16 cellular contexts compared by ENCODE assay signal in genomic region chr12:11832100-11832499, GRCh38.
DNase-seq lines count a peak whose midpoint lies in the region; ATAC-seq and TF ChIP-seq lines count a peak whose summit lies in the region.
"Had no signal": no experiment of that assay in that cellular context is flagged by ENCODE, and none has a peak within 500 bp of the region (broad histone marks: within the 10 kb centered on the region; RNA-seq: fewer than 3 reads in every experiment).

No MANE protein-coding gene starts in this region.

- DNase-seq in MCF 10A (ENCODE audit: unreplicated experiment) (no peak), mammary epithelial cell (no peak), tibial artery (no peak), mesenchymal stem cell (no peak)
- DNase-seq in effector memory CD8-positive, alpha-beta T cell, result no peak
- DNase-seq in activated CD8-positive, alpha-beta memory T cell treated with anti-CD3 and anti-CD28 coated beads, Interleukin-2, amount 10 ng/mL, durations not matched to agents 7 days and 5 days, result no peak
- DNase-seq: activated CD4-positive, alpha-beta T cell treated with anti-CD3 and anti-CD28 coated beads, Interleukin-2, amount 50 U/mL, for 4 hours; activated gamma-delta T cell; effector memory CD4-positive, alpha-beta T cell; left cardiac atrium; NCI-H1436 treated with DMSO at 0.1 percent for 48 hours; NCI-H524; PC-9 had no signal

- no peaks in the 10 kb centered on the region for H3K27me3 Mint-ChIP-seq in MCF 10A (ENCODE audit: insufficient read depth, unreplicated experiment)
- H3K27me3 Mint-ChIP-seq in effector memory CD8-positive, alpha-beta T cell, result no peaks in the 10 kb centered on the region
- no peaks in the 10 kb centered on the region for H3K27me3 Mint-ChIP-seq in activated CD8-positive, alpha-beta memory T cell treated with anti-CD3 and anti-CD28 coated beads, Interleukin-2, amount 10 ng/mL, durations not matched to agents 7 days and 5 days

- no peak overlapping the region for H4K8ac ChIP-seq in mesenchymal stem cell (ENCODE audit: low read length)

- ATAC-seq in HG03521 (IDR thresholded peaks at IDR 0.05; ENCODE audit: unreplicated experiment) (peak; percentile 28), GM18907 (IDR thresholded peaks at IDR 0.05; ENCODE audit: unreplicated experiment) (no peak)
- ATAC-seq in effector memory CD8-positive, alpha-beta T cell (replicated peaks), result no peak
- no peak for ATAC-seq in activated CD8-positive, alpha-beta memory T cell treated with anti-CD3 and anti-CD28 coated beads, Interleukin-2, amount 10 ng/mL, durations not matched to agents 7 days and 5 days
- ATAC-seq: left cardiac atrium had no signal

- H3K4me3 ChIP-seq in mammary epithelial cell (replicated peaks in 1 of 3; ENCODE audit: insufficient read depth in 1 of 3, low read depth in 2 of 3, low read length in 3 of 3) (no peak overlapping the region), tibial artery (no peak overlapping the region), mesenchymal stem cell (ENCODE audit: insufficient read depth in 1 of 2, low read depth in 1 of 2, low read length in 2 of 2) (no peak overlapping the region)
- H3K4me3 ChIP-seq: PC-9 had no signal

- no peak overlapping the region for H3K4me3 Mint-ChIP-seq in MCF 10A (ENCODE audit: unreplicated experiment)
- no peak overlapping the region for H3K4me3 Mint-ChIP-seq in effector memory CD8-positive, alpha-beta T cell
- H3K4me3 Mint-ChIP-seq in activated CD8-positive, alpha-beta memory T cell treated with anti-CD3 and anti-CD28 coated beads, Interleukin-2, amount 10 ng/mL, durations not matched to agents 7 days and 5 days, result no peak overlapping the region

- H3K23ac ChIP-seq in mesenchymal stem cell (ENCODE audit: low read length in 2 of 2), result no peak overlapping the region

- H2AK5ac ChIP-seq in mesenchymal stem cell (ENCODE audit: low read length, severe bottlenecking), result no peak overlapping the region

- no peak overlapping the region for H3K4me2 ChIP-seq in mammary epithelial cell (ENCODE audit: insufficient read depth, low read depth, low read length)
- H3K4me2 ChIP-seq in mesenchymal stem cell (ENCODE audit: low read length, poor library complexity, severe bottlenecking), result no peak overlapping the region
- H3K4me2 ChIP-seq: PC-9 had no signal

- no peak overlapping the region for H2BK15ac ChIP-seq in mesenchymal stem cell (ENCODE audit: low read depth, poor library complexity, severe bottlenecking)

- in situ Hi-C loops in mammary epithelial cell (cut with MboI; ENCODE audit: low sequenced_read_pairs in 2 of 2), result no loop called here

- POLR2A ChIA-PET in MCF 10A (lab: Yijun Ruan, JAX), result interaction anchor here (1.3 to 1.5 kb wide), 2 partner anchors 36 to 47 kb away, joined by 3 read pairs; no protein-coding TSS in a partner anchor

- no peak overlapping the region for H3K27ac ChIP-seq in mammary epithelial cell (ENCODE audit: insufficient read depth, low read depth, low read length)
- peak overlapping the region; percentile 67 for H3K27ac ChIP-seq in tibial artery
- H3K27ac ChIP-seq in mesenchymal stem cell (ENCODE audit: low read length, poor library complexity, severe bottlenecking), result no peak overlapping the region
- H3K27ac ChIP-seq: parathyroid adenoma, PC-9 had no signal

- H3K79me2 ChIP-seq in mammary epithelial cell (ENCODE audit: insufficient read depth, low read length), result no peaks in the 10 kb centered on the region

- H3K4me1 Mint-ChIP-seq in MCF 10A (ENCODE audit: insufficient read depth, unreplicated experiment), result peaks cover 20% of the 10 kb centered on the region
- H3K4me1 Mint-ChIP-seq in effector memory CD8-positive, alpha-beta T cell (ENCODE audit: low read depth in 2 of 2), result peaks cover 3 to 6% of the 10 kb centered on the region in 2 donors
- H3K4me1 Mint-ChIP-seq in activated CD8-positive, alpha-beta memory T cell treated with anti-CD3 and anti-CD28 coated beads, Interleukin-2, amount 10 ng/mL, durations not matched to agents 7 days and 5 days, result peaks cover 31% of the 10 kb centered on the region

- H3K14ac ChIP-seq in mesenchymal stem cell (ENCODE audit: low read length in 2 of 2), result no peak overlapping the region

- intact Hi-C loops in MCF 10A (cut with micrococcal nuclease) (loop anchor here (10.0 kb wide), 1 partner anchor 247 kb away; no protein-coding TSS in a partner anchor), mammary epithelial cell (cut with micrococcal nuclease) (no loop called here), tibial artery (cut with DNase I; ENCODE audit: low total_unique reads) (loop anchor here (5.0 kb wide), 1 partner anchor 1365 kb away; the partner anchor contains the start of gene EMP1)

- 92% methylated on average over 4 of the region's 4 CpGs for WGBS in mammary epithelial cell (ENCODE audit: low coverage, missing lambda C conversion rate)
- 94% methylated on average over 4 of the region's 4 CpGs for WGBS in mesenchymal stem cell

- H2BK120ac ChIP-seq in mesenchymal stem cell (ENCODE audit: low read depth, low read length), result no peak overlapping the region

- H4K91ac ChIP-seq in mesenchymal stem cell (ENCODE audit: low read length), result no peak overlapping the region

- no peaks in the 10 kb centered on the region for H4K20me1 ChIP-seq in mammary epithelial cell (ENCODE audit: insufficient read depth, low read length)

- peaks cover 9% of the 10 kb centered on the region for H3K36me3 Mint-ChIP-seq in MCF 10A (ENCODE audit: insufficient read depth, unreplicated experiment)
- H3K36me3 Mint-ChIP-seq in effector memory CD8-positive, alpha-beta T cell (ENCODE audit: insufficient read depth), result peaks cover 3% of the 10 kb centered on the region
- H3K36me3 Mint-ChIP-seq in activated CD8-positive, alpha-beta memory T cell treated with anti-CD3 and anti-CD28 coated beads, Interleukin-2, amount 10 ng/mL, durations not matched to agents 7 days and 5 days, result peaks cover 2% of the 10 kb centered on the region

- no TSS peak for BruUV-seq in MCF 10A (replicated peaks; lab: Mats Ljungman, UMichigan)
- BruUV-seq in mammary epithelial cell (replicated peaks; lab: Mats Ljungman, UMichigan), result no TSS peak

- H3K36me3 ChIP-seq in mammary epithelial cell (ENCODE audit: insufficient read depth, low read length) (no peaks in the 10 kb centered on the region), tibial artery (no peaks in the 10 kb centered on the region), mesenchymal stem cell (ENCODE audit: control insufficient read depth in 1 of 2, insufficient read depth in 2 of 2, low read depth in 1 of 2, low read length in 2 of 2) (peaks cover 0 to 2% of the 10 kb centered on the region in 2 experiments)

- no peaks in the 10 kb centered on the region for H3K9me3 Mint-ChIP-seq in MCF 10A (ENCODE audit: unreplicated experiment)
- no peaks in the 10 kb centered on the region for H3K9me3 Mint-ChIP-seq in effector memory CD8-positive, alpha-beta T cell
- H3K9me3 Mint-ChIP-seq in activated CD8-positive, alpha-beta memory T cell treated with anti-CD3 and anti-CD28 coated beads, Interleukin-2, amount 10 ng/mL, durations not matched to agents 7 days and 5 days (ENCODE audit: low read depth), result no peaks in the 10 kb centered on the region

- H2BK12ac ChIP-seq in mesenchymal stem cell (ENCODE audit: low read length in 2 of 2), result no peak overlapping the region

- H3K9ac ChIP-seq in mammary epithelial cell (ENCODE audit: insufficient read depth, low read length) (no peak overlapping the region), mesenchymal stem cell (ENCODE audit: low read length) (no peak overlapping the region)
- H3K9ac ChIP-seq: parathyroid adenoma had no signal

- H2AFZ ChIP-seq in mammary epithelial cell (ENCODE audit: low read depth, low read length) (no peak overlapping the region), mesenchymal stem cell (ENCODE audit: low read depth, low read length) (no peak overlapping the region)
- H2AFZ ChIP-seq: parathyroid adenoma, PC-9 had no signal

- no peak overlapping the region for H3K18ac ChIP-seq in mesenchymal stem cell (ENCODE audit: low read depth in 1 of 2, low read length in 2 of 2)

- dilution Hi-C loops in mammary epithelial cell (cut with HindIII; ENCODE audit: low sequenced_read_pairs), result no loop called here

- no peaks in the 10 kb centered on the region for H3K9me3 ChIP-seq in mammary epithelial cell (replicated peaks; ENCODE audit: insufficient read depth, low read length)
- H3K9me3 ChIP-seq in tibial artery, result no peaks in the 10 kb centered on the region
- H3K9me3 ChIP-seq in mesenchymal stem cell (ENCODE audit: control insufficient read depth, low read length), result no peaks in the 10 kb centered on the region

- H3K79me1 ChIP-seq in mesenchymal stem cell (replicated peaks; ENCODE audit: low read length, poor library complexity, severe bottlenecking), result peaks cover 33% of the 10 kb centered on the region

- H3K27me3 ChIP-seq in mammary epithelial cell (ENCODE audit: insufficient read depth, low read length), result no peaks in the 10 kb centered on the region
- no peaks in the 10 kb centered on the region for H3K27me3 ChIP-seq in tibial artery
- H3K27me3 ChIP-seq in mesenchymal stem cell (ENCODE audit: control insufficient read depth in 1 of 2, insufficient read depth in 1 of 2, low read length in 2 of 2), result no peaks in the 10 kb centered on the region

- H3K4me1 ChIP-seq in mammary epithelial cell (ENCODE audit: insufficient read depth, low read length) (peaks cover 21% of the 10 kb centered on the region), tibial artery (peaks cover 4 to 99% (median 73%) of the 10 kb centered on the region in 4 donors), mesenchymal stem cell (ENCODE audit: control insufficient read depth, insufficient read depth, low read depth, low read length) (peaks cover 9% of the 10 kb centered on the region)

- H3K4ac ChIP-seq in mesenchymal stem cell (ENCODE audit: low read depth in 1 of 2, low read length in 2 of 2), result no peak overlapping the region

- TF ChIP-seq CTCF in MCF 10A (IDR thresholded peaks at IDR 0.05; ENCODE audit: unreplicated experiment) (no peak), mammary epithelial cell (conservative IDR thresholded peaks at IDR 0.05 in 1 of 2, IDR thresholded peaks at IDR 0.05 in 1 of 2; ENCODE audit: extremely low read depth in 1 of 2, insufficient read depth in 1 of 2, low read depth in 1 of 2, low read length in 2 of 2) (no peak), tibial artery (IDR thresholded peaks at IDR 0.05) (no peak)

- CTCF ChIA-PET in MCF 10A (lab: Yijun Ruan, JAX) (interaction anchor here (0.6 to 1.0 kb wide), 3 partner anchors 11 to 250 kb away, joined by 3 to 4 read pairs (median 3); no protein-coding TSS in a partner anchor), mammary epithelial cell (lab: Charles Lee; ENCODE audit: low non-redundant PET) (no interaction called here)
- CTCF ChIA-PET in activated CD8-positive, alpha-beta memory T cell treated with anti-CD3 and anti-CD28 coated beads, Interleukin-2, amount 10 ng/mL, durations not matched to agents 7 days and 5 days (lab: Charles Lee), result no interaction called here

- peak overlapping the region; percentile 68 for H3K27ac Mint-ChIP-seq in MCF 10A (ENCODE audit: low read depth, unreplicated experiment)
- H3K27ac Mint-ChIP-seq in effector memory CD8-positive, alpha-beta T cell, result peak overlapping the region; percentile 5 to 67
- H3K27ac Mint-ChIP-seq in activated CD8-positive, alpha-beta memory T cell treated with anti-CD3 and anti-CD28 coated beads, Interleukin-2, amount 10 ng/mL, durations not matched to agents 7 days and 5 days, result no peak overlapping the region

- H2BK5ac ChIP-seq in mesenchymal stem cell (ENCODE audit: low read depth, low read length, poor library complexity, severe bottlenecking), result no peak overlapping the region

Comparison
In these comparisons a context has a peak if more than half of its experiments do, and no peak if none do; other contexts are left out.
1. H3K27ac ChIP-seq: peak in tibial artery (2 of 2); none in mammary epithelial cell (single experiment) and mesenchymal stem cell (single experiment).